3 cellular contexts compared by ENCODE assay signal in genomic region chr9:128551652-128552152, GRCh38.
TF ChIP-seq lines count a peak whose summit lies in the region.

No MANE protein-coding gene starts in this region.

TF ChIP-seq in SK-N-SH, 30 proteins besides CTCF, POLR2A, EP300 and RAD21 (continued from another document):
- no peak for TF ChIP-seq MAX (IDR thresholded peaks at IDR 0.05; ENCODE audit: low read depth)
- TF ChIP-seq EZH2phosphoT487 (IDR thresholded peaks at IDR 0.05; ENCODE audit: borderline replicate concordance, low read depth) = no peak
- 0 out of 2 replicates have a peak, but pooled peaks have one; percentile 28 for TF ChIP-seq TEAD4 (IDR thresholded peaks at IDR 0.05; ENCODE audit: borderline replicate concordance, insufficient read depth)
- TF ChIP-seq RFX5 (IDR thresholded peaks at IDR 0.05; ENCODE audit: low read length) = 0 out of 2 replicates have a peak, but pooled peaks have one; percentile 20
- TF ChIP-seq POLR2AphosphoS5 (IDR thresholded peaks at IDR 0.05; ENCODE audit: low read depth, low read length) = no peak; the same call in 1 of the 2 replicates
- no peak; the same call in 1 of the 2 replicates for TF ChIP-seq TCF12 (IDR thresholded peaks at IDR 0.05)

TF ChIP-seq in SK-N-SH treated with all-trans-retinoic acid at 6 μM for 48 hours, 23 proteins besides CTCF, POLR2A, EP300 and RAD21 (continued from another document):
- TF ChIP-seq CREB5 (CRISPR knock-in tag; IDR thresholded peaks at IDR 0.05; ENCODE audit: low read depth) (no peak), CSRNP3 (CRISPR knock-in tag; IDR thresholded peaks at IDR 0.05) (no peak), POU6F1 (CRISPR knock-in tag; IDR thresholded peaks at IDR 0.05; ENCODE audit: borderline replicate concordance, low read depth) (no peak), TCF4 (CRISPR knock-in tag; IDR thresholded peaks at IDR 0.05; ENCODE audit: borderline replicate concordance) (no peak), ZFP3 (CRISPR knock-in tag; IDR thresholded peaks at IDR 0.05) (no peak), OSR1 (CRISPR knock-in tag; IDR thresholded peaks at IDR 0.05) (no peak), RARB (CRISPR knock-in tag; IDR thresholded peaks at IDR 0.05) (no peak), ZFP30 (CRISPR knock-in tag; IDR thresholded peaks at IDR 0.05) (no peak), TSHZ2 (CRISPR knock-in tag; IDR thresholded peaks at IDR 0.05) (no peak), ZNF8 (CRISPR knock-in tag; IDR thresholded peaks at IDR 0.05) (no peak), BACH2 (CRISPR knock-in tag; IDR thresholded peaks at IDR 0.05; ENCODE audit: borderline replicate concordance) (no peak), ISL1 (CRISPR knock-in tag; IDR thresholded peaks at IDR 0.05) (no peak), ZNF70 (CRISPR knock-in tag; IDR thresholded peaks at IDR 0.05) (no peak), ESRRG (CRISPR knock-in tag; IDR thresholded peaks at IDR 0.05) (no peak), PATZ1 (CRISPR knock-in tag; IDR thresholded peaks at IDR 0.05; ENCODE audit: borderline replicate concordance) (no peak; the same call in 1 of the 2 replicates)

TF ChIP-seq in WTC11, 78 proteins besides CTCF, POLR2A, EP300 and RAD21 (continued from another document):
- TF ChIP-seq ZNF512 (CRISPR knock-in tag; IDR thresholded peaks at IDR 0.05; ENCODE audit: borderline replicate concordance) = 0 out of 2 replicates have a peak, but pooled peaks have one; percentile 18
